In the genomic region with DNA sequence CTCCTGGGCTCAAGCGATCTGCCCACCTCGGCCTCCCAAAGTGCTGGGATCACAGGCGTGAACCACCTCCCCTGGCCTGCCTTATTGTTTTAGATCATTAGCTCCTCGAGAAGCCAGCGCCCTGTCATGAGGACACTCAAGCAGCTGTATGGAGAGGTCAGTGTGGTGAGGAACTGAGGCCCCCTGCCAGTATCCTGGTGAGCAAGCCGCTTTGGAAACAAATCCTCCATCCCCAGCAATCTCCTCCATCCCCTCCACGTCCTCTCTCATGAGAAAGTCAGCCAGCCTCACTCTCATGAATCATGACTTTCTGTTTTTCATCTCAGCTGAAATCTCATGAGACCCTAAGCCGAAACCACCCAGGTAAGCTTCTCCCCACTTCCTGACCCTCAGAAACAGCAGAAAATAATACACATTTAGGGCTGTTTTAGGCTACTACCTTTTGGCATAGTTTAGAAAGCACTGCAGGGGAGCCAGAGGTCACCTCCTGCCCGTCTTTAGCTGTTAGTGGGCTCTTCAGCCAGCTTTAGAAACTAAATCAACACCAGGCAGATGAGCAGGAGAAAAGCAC, we compare ENCODE assay signal across 1 cellular context.
TF ChIP-seq lines count a peak whose summit lies in the region.

No MANE protein-coding gene starts in this region.

TF ChIP-seq in K562, 482 proteins besides CTCF, POLR2A, EP300 and RAD21 (continued from another document):
- TF ChIP-seq, protein P1, sequence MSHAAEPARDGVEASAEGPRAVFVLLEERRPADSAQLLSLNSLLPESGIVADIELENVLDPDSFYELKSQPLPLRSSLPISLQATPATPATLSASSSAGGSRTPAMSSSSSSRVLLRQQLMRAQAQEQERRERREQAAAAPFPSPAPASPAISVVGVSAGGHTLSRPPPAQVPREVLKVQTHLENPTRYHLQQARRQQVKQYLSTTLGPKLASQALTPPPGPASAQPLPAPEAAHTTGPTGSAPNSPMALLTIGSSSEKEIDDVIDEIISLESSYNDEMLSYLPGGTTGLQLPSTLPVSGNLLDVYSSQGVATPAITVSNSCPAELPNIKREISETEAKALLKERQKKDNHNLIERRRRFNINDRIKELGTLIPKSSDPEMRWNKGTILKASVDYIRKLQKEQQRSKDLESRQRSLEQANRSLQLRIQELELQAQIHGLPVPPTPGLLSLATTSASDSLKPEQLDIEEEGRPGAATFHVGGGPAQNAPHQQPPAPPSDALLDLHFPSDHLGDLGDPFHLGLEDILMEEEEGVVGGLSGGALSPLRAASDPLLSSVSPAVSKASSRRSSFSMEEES (CRISPR knock-in tag; IDR thresholded peaks at IDR 0.05), result no peak
- TF ChIP-seq, protein P2, sequence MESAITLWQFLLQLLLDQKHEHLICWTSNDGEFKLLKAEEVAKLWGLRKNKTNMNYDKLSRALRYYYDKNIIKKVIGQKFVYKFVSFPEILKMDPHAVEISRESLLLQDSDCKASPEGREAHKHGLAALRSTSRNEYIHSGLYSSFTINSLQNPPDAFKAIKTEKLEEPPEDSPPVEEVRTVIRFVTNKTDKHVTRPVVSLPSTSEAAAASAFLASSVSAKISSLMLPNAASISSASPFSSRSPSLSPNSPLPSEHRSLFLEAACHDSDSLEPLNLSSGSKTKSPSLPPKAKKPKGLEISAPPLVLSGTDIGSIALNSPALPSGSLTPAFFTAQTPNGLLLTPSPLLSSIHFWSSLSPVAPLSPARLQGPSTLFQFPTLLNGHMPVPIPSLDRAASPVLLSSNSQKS (CRISPR knock-in tag; IDR thresholded peaks at IDR 0.05), result no peak
- no peak for TF ChIP-seq CCNT2 (IDR thresholded peaks at IDR 0.05; ENCODE audit: borderline replicate concordance, extremely low read depth, insufficient read length, low read depth, low read length)
- no peak for TF ChIP-seq ILF3 (IDR thresholded peaks at IDR 0.05; ENCODE audit: borderline replicate concordance)
- TF ChIP-seq, protein P3, sequence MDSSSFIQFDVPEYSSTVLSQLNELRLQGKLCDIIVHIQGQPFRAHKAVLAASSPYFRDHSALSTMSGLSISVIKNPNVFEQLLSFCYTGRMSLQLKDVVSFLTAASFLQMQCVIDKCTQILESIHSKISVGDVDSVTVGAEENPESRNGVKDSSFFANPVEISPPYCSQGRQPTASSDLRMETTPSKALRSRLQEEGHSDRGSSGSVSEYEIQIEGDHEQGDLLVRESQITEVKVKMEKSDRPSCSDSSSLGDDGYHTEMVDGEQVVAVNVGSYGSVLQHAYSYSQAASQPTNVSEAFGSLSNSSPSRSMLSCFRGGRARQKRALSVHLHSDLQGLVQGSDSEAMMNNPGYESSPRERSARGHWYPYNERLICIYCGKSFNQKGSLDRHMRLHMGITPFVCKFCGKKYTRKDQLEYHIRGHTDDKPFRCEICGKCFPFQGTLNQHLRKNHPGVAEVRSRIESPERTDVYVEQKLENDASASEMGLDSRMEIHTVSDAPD (CRISPR knock-in tag; IDR thresholded peaks at IDR 0.05), result no peak
- TF ChIP-seq ZNF239 (CRISPR knock-in tag; IDR thresholded peaks at IDR 0.05), result no peak
- no peak for TF ChIP-seq NFYB (IDR thresholded peaks at IDR 0.05; ENCODE audit: extremely low read depth, insufficient read length)
- TF ChIP-seq, protein P4, sequence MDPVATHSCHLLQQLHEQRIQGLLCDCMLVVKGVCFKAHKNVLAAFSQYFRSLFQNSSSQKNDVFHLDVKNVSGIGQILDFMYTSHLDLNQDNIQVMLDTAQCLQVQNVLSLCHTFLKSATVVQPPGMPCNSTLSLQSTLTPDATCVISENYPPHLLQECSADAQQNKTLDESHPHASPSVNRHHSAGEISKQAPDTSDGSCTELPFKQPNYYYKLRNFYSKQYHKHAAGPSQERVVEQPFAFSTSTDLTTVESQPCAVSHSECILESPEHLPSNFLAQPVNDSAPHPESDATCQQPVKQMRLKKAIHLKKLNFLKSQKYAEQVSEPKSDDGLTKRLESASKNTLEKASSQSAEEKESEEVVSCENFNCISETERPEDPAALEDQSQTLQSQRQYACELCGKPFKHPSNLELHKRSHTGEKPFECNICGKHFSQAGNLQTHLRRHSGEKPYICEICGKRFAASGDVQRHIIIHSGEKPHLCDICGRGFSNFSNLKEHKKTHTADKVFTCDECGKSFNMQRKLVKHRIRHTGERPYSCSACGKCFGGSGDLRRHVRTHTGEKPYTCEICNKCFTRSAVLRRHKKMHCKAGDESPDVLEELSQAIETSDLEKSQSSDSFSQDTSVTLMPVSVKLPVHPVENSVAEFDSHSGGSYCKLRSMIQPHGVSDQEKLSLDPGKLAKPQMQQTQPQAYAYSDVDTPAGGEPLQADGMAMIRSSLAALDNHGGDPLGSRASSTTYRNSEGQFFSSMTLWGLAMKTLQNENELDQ (CRISPR knock-in tag; IDR thresholded peaks at IDR 0.05; ENCODE audit: borderline replicate concordance), result no peak
- TF ChIP-seq ZNF133 (CRISPR knock-in tag; IDR thresholded peaks at IDR 0.05), result no peak
- TF ChIP-seq FOXJ3 (CRISPR knock-in tag; IDR thresholded peaks at IDR 0.05), result no peak
- no peak for TF ChIP-seq ZNF561 (CRISPR knock-in tag; conservative IDR thresholded peaks at IDR 0.05)
